Comparison of ENCODE assay signal across 18 cellular contexts in genomic region chr18:55416791-55417190, GRCh38.
A peak's percentile ranks its signal among the peaks of the same experiment; 100 is the strongest.
DNase-seq lines count a peak whose midpoint lies in the region; ATAC-seq, FAIRE-seq and TF ChIP-seq lines count a peak whose summit lies in the region.
"Had no signal": no experiment of that assay in that cellular context is flagged by ENCODE, and none has a peak within 500 bp of the region (broad histone marks: within the 10 kb centered on the region; RNA-seq: fewer than 3 reads in every experiment).

No MANE protein-coding gene starts in this region.

- WGBS in mesendoderm (ENCODE audit: extremely low coverage, insufficient coverage, low lambda C conversion rate), result no CpG with 5 or more reads among the region's 6 CpGs
- 76% methylated on average over 6 of the region's 6 CpGs for WGBS in esophagus muscularis mucosa

- H3K18ac ChIP-seq in mesendoderm (ENCODE audit: low read length), result peak overlapping the region; percentile 39

- no peak overlapping the region for H3K56ac ChIP-seq in mesendoderm (ENCODE audit: low read length)

- no peak overlapping the region for H2BK120ac ChIP-seq in mesendoderm (ENCODE audit: low read depth, low read length)

- H3K4me1 Mint-ChIP-seq in astrocyte (ENCODE audit: low read depth, unreplicated experiment), result peaks cover 42% of the 10 kb centered on the region
- H3K4me1 Mint-ChIP-seq: activated CD4-positive, alpha-beta T cell treated with anti-CD3 and anti-CD28 coated beads, Interleukin-2, amount 10 ng/mL, durations not matched to agents 24 days and 14 days had no signal

- H3K27me3 ChIP-seq in BE2C (no peaks in the 10 kb centered on the region), astrocyte (ENCODE audit: insufficient read depth, low read length) (no peaks in the 10 kb centered on the region), mesendoderm (ENCODE audit: insufficient read depth, low read length, poor library complexity) (no peaks in the 10 kb centered on the region), esophagus muscularis mucosa (no peaks in the 10 kb centered on the region)
- H3K27me3 ChIP-seq: esophagus squamous epithelium had no signal

- no peak overlapping the region for H2AFZ ChIP-seq in astrocyte (ENCODE audit: low read depth, low read length)

- TF ChIP-seq EP300 in esophagus muscularis mucosa (IDR thresholded peaks at IDR 0.05), result no peak

- peaks cover 87% of the 10 kb centered on the region for H3K79me2 ChIP-seq in astrocyte (ENCODE audit: insufficient read depth, low read length)
- peaks cover 22% of the 10 kb centered on the region for H3K79me2 ChIP-seq in mesendoderm (ENCODE audit: control insufficient read depth, insufficient read depth, low read length)

- no peak overlapping the region for H2BK5ac ChIP-seq in mesendoderm (ENCODE audit: low read length)

- no peaks in the 10 kb centered on the region for H4K20me1 ChIP-seq in astrocyte (ENCODE audit: insufficient read depth, low read length)

- no peak for ATAC-seq in HG03025 (IDR thresholded peaks at IDR 0.05; ENCODE audit: low FRiP score, unreplicated experiment)
- ATAC-seq: activated naive CD8-positive, alpha-beta T cell treated with anti-CD3 and anti-CD28 coated beads, Interleukin-2, amount 50 U/mL, for 24 hours had no signal

- H2AK5ac ChIP-seq in mesendoderm (ENCODE audit: low read length), result no peak overlapping the region

- DNase-seq in BE2C, result peak; percentile 41
- DNase-seq in NCI-H1694 (lab: John Stamatoyannopoulos, UW), result peak; percentile 66
- DNase-seq in astrocyte (ENCODE audit: low read depth), result peak; percentile 53
- DNase-seq in mesendoderm, result no peak
- no peak for DNase-seq in dedifferentiated amniotic fluid mesenchymal stem cell (ENCODE audit: extremely low spot score)
- DNase-seq in esophagus muscularis mucosa (ENCODE audit: extremely low spot score), result no peak
- no peak for DNase-seq in iPS-NIHi7 (ENCODE audit: extremely low spot score)
- DNase-seq: activated CD4-positive, alpha-beta T cell treated with anti-CD3 and anti-CD28 coated beads, Interleukin-2, amount 10 ng/mL, durations not matched to agents 24 days and 14 days; activated naive CD8-positive, alpha-beta T cell treated with anti-CD3 and anti-CD28 coated beads, Interleukin-2, amount 50 U/mL, for 24 hours; activated T-cell treated with anti-CD3 and anti-CD28 coated beads, Interleukin-2, amount 50 U/mL, for 24 hours; esophagus squamous epithelium; mammary epithelial cell; NCI-H1092; NCI-H510A treated with DMSO at 0.1 percent for 48 hours; T1000 had no signal

- H3K9me3 ChIP-seq in BE2C (no peaks in the 10 kb centered on the region), astrocyte (ENCODE audit: insufficient read depth, low read depth, low read length) (no peaks in the 10 kb centered on the region), esophagus muscularis mucosa (no peaks in the 10 kb centered on the region)
- H3K9me3 ChIP-seq: esophagus squamous epithelium had no signal

- peak overlapping the region; percentile 19 for H2BK15ac ChIP-seq in mesendoderm (replicated peaks; ENCODE audit: low read depth)

- H3K4me1 ChIP-seq in BE2C (peaks cover 13% of the 10 kb centered on the region), astrocyte (ENCODE audit: insufficient read depth, low read length) (peaks cover 14% of the 10 kb centered on the region), mesendoderm (ENCODE audit: control insufficient read depth, low read depth, low read length) (peaks cover 9% of the 10 kb centered on the region), esophagus muscularis mucosa (peaks cover 0 to 39% (median 17%) of the 10 kb centered on the region in 4 donors)

- no peaks in the 10 kb centered on the region for H3K27me3 Mint-ChIP-seq in astrocyte (ENCODE audit: low read depth, unreplicated experiment)

- H3K4me3 ChIP-seq in BE2C (ENCODE audit: low read depth, low read length) (peak overlapping the region; percentile 23), astrocyte (ENCODE audit: insufficient read depth, low read depth, low read length) (no peak overlapping the region), mesendoderm (ENCODE audit: low read length) (no peak overlapping the region), esophagus muscularis mucosa (no peak overlapping the region)
- H3K4me3 ChIP-seq: esophagus squamous epithelium, skin epidermis had no signal

- H3K9me3 Mint-ChIP-seq in astrocyte (ENCODE audit: unreplicated experiment), result no peaks in the 10 kb centered on the region
- H3K9me3 Mint-ChIP-seq: activated CD4-positive, alpha-beta T cell treated with anti-CD3 and anti-CD28 coated beads, Interleukin-2, amount 10 ng/mL, durations not matched to agents 24 days and 14 days; activated naive CD8-positive, alpha-beta T cell treated with anti-CD3 and anti-CD28 coated beads, Interleukin-2, amount 50 U/mL, for 24 hours; activated T-cell treated with anti-CD3 and anti-CD28 coated beads, Interleukin-2, amount 50 U/mL, for 24 hours; stimulated activated naive CD8-positive, alpha-beta T cell treated with anti-CD3 and anti-CD28 coated beads, Interleukin-15, Interleukin-2, amounts not matched to agents 100 ng/mL and 50 ng/mL, for 24 hours had no signal

- intact Hi-C loops in esophagus muscularis mucosa (cut with DNase I), result loop anchor here (5.0 to 10.0 kb wide), 3 partner anchors 184 to 448 kb away; no protein-coding TSS in a partner anchor

- TF ChIP-seq CTCF in BE2C (IDR thresholded peaks at IDR 0.05; ENCODE audit: low read depth, low read length) (no peak), astrocyte (IDR thresholded peaks at IDR 0.05; ENCODE audit: insufficient read depth, low read depth, low read length) (no peak), esophagus muscularis mucosa (IDR thresholded peaks at IDR 0.05) (no peak)

- H3K79me1 ChIP-seq in mesendoderm (ENCODE audit: low read length), result peaks cover 7% of the 10 kb centered on the region

- H3K27ac ChIP-seq in astrocyte (ENCODE audit: low read depth, low read length), result no peak overlapping the region
- no peak overlapping the region for H3K27ac ChIP-seq in mesendoderm (ENCODE audit: low read depth, low read length)
- H3K27ac ChIP-seq in esophagus muscularis mucosa (replicated peaks in 1 of 4), result peak overlapping the region in 2 of 4 donors; percentile 20 to 67

- no peak overlapping the region for H3K4me3 Mint-ChIP-seq in astrocyte (ENCODE audit: unreplicated experiment)
- H3K4me3 Mint-ChIP-seq: activated CD4-positive, alpha-beta T cell treated with anti-CD3 and anti-CD28 coated beads, Interleukin-2, amount 10 ng/mL, durations not matched to agents 24 days and 14 days; activated naive CD8-positive, alpha-beta T cell treated with anti-CD3 and anti-CD28 coated beads, Interleukin-2, amount 50 U/mL, for 24 hours; activated T-cell treated with anti-CD3 and anti-CD28 coated beads, Interleukin-2, amount 50 U/mL, for 24 hours; stimulated activated naive CD8-positive, alpha-beta T cell treated with anti-CD3 and anti-CD28 coated beads, Interleukin-15, Interleukin-2, amounts not matched to agents 100 ng/mL and 50 ng/mL, for 24 hours had no signal

- no peak overlapping the region for H4K8ac ChIP-seq in mesendoderm (ENCODE audit: low read depth, low read length)

- no peak for TF ChIP-seq POLR2A in esophagus muscularis mucosa (IDR thresholded peaks at IDR 0.05; ENCODE audit: low read depth)

- H3K4me2 ChIP-seq in astrocyte (ENCODE audit: low read length) (no peak overlapping the region), mesendoderm (ENCODE audit: low read length) (no peak overlapping the region)

- H3K4ac ChIP-seq in mesendoderm (ENCODE audit: low read depth, low read length), result no peak overlapping the region

- no peak overlapping the region for H4K5ac ChIP-seq in mesendoderm (ENCODE audit: low read length)

- H3K23ac ChIP-seq in mesendoderm (ENCODE audit: low read length), result no peak overlapping the region

- H3K36me3 Mint-ChIP-seq in astrocyte (ENCODE audit: low read depth, unreplicated experiment), result no peaks in the 10 kb centered on the region

- no peak for FAIRE-seq in astrocyte (lab: Jason Lieb, UNC)

- no peaks in the 10 kb centered on the region for H3K36me3 ChIP-seq in BE2C
- H3K36me3 ChIP-seq in astrocyte (ENCODE audit: insufficient read depth, low read length), result no peaks in the 10 kb centered on the region
- H3K36me3 ChIP-seq in mesendoderm (ENCODE audit: control insufficient read depth, insufficient read depth, low read length), result no peaks in the 10 kb centered on the region
- H3K36me3 ChIP-seq in esophagus muscularis mucosa, result no peaks in the 10 kb centered on the region
- H3K36me3 ChIP-seq: esophagus squamous epithelium had no signal

- H3K9ac ChIP-seq in astrocyte (ENCODE audit: low read length) (no peak overlapping the region), mesendoderm (ENCODE audit: low read length) (no peak overlapping the region)

- H3K27ac Mint-ChIP-seq in astrocyte (ENCODE audit: unreplicated experiment), result no peak overlapping the region
- H3K27ac Mint-ChIP-seq: activated CD4-positive, alpha-beta T cell treated with anti-CD3 and anti-CD28 coated beads, Interleukin-2, amount 10 ng/mL, durations not matched to agents 24 days and 14 days; activated naive CD8-positive, alpha-beta T cell treated with anti-CD3 and anti-CD28 coated beads, Interleukin-2, amount 50 U/mL, for 24 hours; activated T-cell treated with anti-CD3 and anti-CD28 coated beads, Interleukin-2, amount 50 U/mL, for 24 hours; stimulated activated naive CD8-positive, alpha-beta T cell treated with anti-CD3 and anti-CD28 coated beads, Interleukin-15, Interleukin-2, amounts not matched to agents 100 ng/mL and 50 ng/mL, for 24 hours had no signal

Comparison
In these comparisons a context has a peak if more than half of its experiments do, and no peak if none do; other contexts are left out.
1. DNase-seq: peak in BE2C (single experiment), NCI-H1694 (single experiment) and astrocyte (single experiment); none in mesendoderm (single experiment), dedifferentiated amniotic fluid mesenchymal stem cell (single experiment), esophagus muscularis mucosa (single experiment) and iPS-NIHi7 (single experiment).